1 cellular context compared by ENCODE assay signal in the genomic region with DNA sequence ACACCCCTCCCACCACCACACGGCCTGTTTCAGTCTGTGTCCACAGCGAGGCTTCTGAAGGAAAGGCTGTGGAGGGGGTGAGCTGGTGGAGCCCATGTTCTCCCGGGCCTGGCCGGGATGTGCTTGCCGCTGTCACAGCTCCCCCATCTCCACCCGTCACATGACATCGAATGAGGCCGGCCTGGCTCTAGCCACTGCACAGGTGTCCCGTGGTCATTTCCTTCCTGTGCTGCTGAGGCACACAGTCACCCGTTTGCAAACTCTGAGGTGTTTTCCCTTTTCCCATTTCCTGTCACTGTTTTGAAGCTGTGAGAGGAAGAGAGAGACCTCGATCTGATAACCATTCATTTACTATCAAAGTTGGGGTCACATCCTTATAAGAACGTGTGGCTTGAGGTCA.
A peak's percentile ranks its signal among the peaks of the same experiment; 100 is the strongest.
TF ChIP-seq lines count a peak whose summit lies in the region.

No MANE protein-coding gene starts in this region.

TF ChIP-seq in GM12878, 131 proteins besides CTCF, POLR2A, EP300 and RAD21:
- no peak for TF ChIP-seq NRF1 (conservative IDR thresholded peaks at IDR 0.05; ENCODE audit: low read depth, low read length)
- TF ChIP-seq RCOR1 (conservative IDR thresholded peaks at IDR 0.05; ENCODE audit: low read depth, low read length): no peak
- TF ChIP-seq SIN3A (IDR thresholded peaks at IDR 0.05; ENCODE audit: low read depth, low read length): no peak
- TF ChIP-seq, protein P1, sequence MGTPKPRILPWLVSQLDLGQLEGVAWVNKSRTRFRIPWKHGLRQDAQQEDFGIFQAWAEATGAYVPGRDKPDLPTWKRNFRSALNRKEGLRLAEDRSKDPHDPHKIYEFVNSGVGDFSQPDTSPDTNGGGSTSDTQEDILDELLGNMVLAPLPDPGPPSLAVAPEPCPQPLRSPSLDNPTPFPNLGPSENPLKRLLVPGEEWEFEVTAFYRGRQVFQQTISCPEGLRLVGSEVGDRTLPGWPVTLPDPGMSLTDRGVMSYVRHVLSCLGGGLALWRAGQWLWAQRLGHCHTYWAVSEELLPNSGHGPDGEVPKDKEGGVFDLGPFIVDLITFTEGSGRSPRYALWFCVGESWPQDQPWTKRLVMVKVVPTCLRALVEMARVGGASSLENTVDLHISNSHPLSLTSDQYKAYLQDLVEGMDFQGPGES (IDR thresholded peaks at IDR 0.05): no peak
- peak; percentile 50; the same call in 1 of the 2 replicates for TF ChIP-seq RAD51 (IDR thresholded peaks at IDR 0.05)
- TF ChIP-seq RFX5 (IDR thresholded peaks at IDR 0.05; ENCODE audit: low read depth, low read length): no peak
- no peak for TF ChIP-seq KLF5 (IDR thresholded peaks at IDR 0.05; ENCODE audit: partially characterized antibody)
- no peak for TF ChIP-seq MTA2 (IDR thresholded peaks at IDR 0.05; ENCODE audit: low read depth)
- no peak for TF ChIP-seq IRF4 (IDR thresholded peaks at IDR 0.05; ENCODE audit: low read depth, low read length)
- TF ChIP-seq NFIC (IDR thresholded peaks at IDR 0.05; ENCODE audit: low read depth, low read length): no peak
- TF ChIP-seq USF1 (IDR thresholded peaks at IDR 0.05; ENCODE audit: borderline replicate concordance, extremely low read length, insufficient read depth, low read depth, low read length): peak; percentile 25
- peak; percentile 15 to 41; a peak in 1 of 4 replicates for TF ChIP-seq IKZF2 (IDR thresholded peaks at IDR 0.05)
- TF ChIP-seq BHLHE40 (IDR thresholded peaks at IDR 0.05; ENCODE audit: borderline replicate concordance in 1 of 2, low read depth in 2 of 2, low read length in 1 of 2): peak in 1 of 2 experiments; percentile 37; a peak in 1 of 4 replicates
